Comparison of ENCODE assay signal across 8 cellular contexts in genomic region chr12:125330645-125331341, GRCh38.
DNase-seq lines count a peak whose midpoint lies in the region; ATAC-seq, FAIRE-seq and TF ChIP-seq lines count a peak whose summit lies in the region.

No MANE protein-coding gene starts in this region.

- no peak overlapping the region for H2BK15ac ChIP-seq in H1 (ENCODE audit: low read length)

- no peak overlapping the region for H2BK20ac ChIP-seq in H1 (ENCODE audit: low read length)

- CTCF ChIA-PET in H1 (lab: Charles Lee; ENCODE audit: partially characterized antibody): interaction anchor here (0.6 to 8.5 kb wide), 44 partner anchors 8 to 374 kb away, joined by 3 to 141 read pairs (median 6); no protein-coding TSS in a partner anchor

- H4K8ac ChIP-seq in H1 (ENCODE audit: extremely low read depth, insufficient read depth, low read length): no peak overlapping the region; the same call in 1 of the 2 replicates

- H3K36me3 ChIP-seq in H1 (ENCODE audit: control insufficient read depth in 2 of 4, insufficient read depth in 4 of 4, low read length in 3 of 4): no peaks in the 10 kb centered on the region

- H4K20me1 ChIP-seq in H1 (replicated peaks in 1 of 2; ENCODE audit: control insufficient read depth in 1 of 2, insufficient read depth in 2 of 2, low read length in 2 of 2): no peaks in the 10 kb centered on the region

- peak overlapping the region; percentile 7; the same call in 1 of the 2 replicates for H3K18ac ChIP-seq in H1 (ENCODE audit: extremely low read depth, low read length)

- peak overlapping the region; percentile 47 to 71 (median 68) for H3K4me3 ChIP-seq in H1 (ENCODE audit: extremely low read depth in 1 of 4, insufficient read depth in 2 of 4, low read depth in 3 of 4, low read length in 4 of 4)

- peaks cover 0 to 10% of the 10 kb centered on the region in 2 experiments; a peak in 1 of 4 replicates for H3K79me2 ChIP-seq in H1 (ENCODE audit: control insufficient read depth in 1 of 2, insufficient read depth in 2 of 2, low read length in 2 of 2)

- no peak overlapping the region for H4K91ac ChIP-seq in H1 (replicated peaks; ENCODE audit: insufficient read length, low read length)

- peaks cover 6 to 9% of the 10 kb centered on the region in 2 experiments for H3K9me3 ChIP-seq in H1 (ENCODE audit: insufficient read depth in 2 of 2, low read depth in 1 of 2, low read length in 1 of 2)

- peak; percentile 85 to 96 (median 93) for TF ChIP-seq CTCF in H1 (IDR thresholded peaks at IDR 0.05; ENCODE audit: control extremely low read depth in 1 of 3, insufficient read depth in 1 of 3, low read depth in 1 of 3, low read length in 3 of 3)

- H2AK5ac ChIP-seq in H1 (ENCODE audit: low read depth, low read length): no peak overlapping the region

- peak; percentile 87 for ATAC-seq in GM21515 (IDR thresholded peaks at IDR 0.05; ENCODE audit: unreplicated experiment)
- no peak for ATAC-seq in HG02840 (IDR thresholded peaks at IDR 0.05; ENCODE audit: low FRiP score, unreplicated experiment)

- peak; percentile 85 to 88 for TF ChIP-seq RAD21 in H1 (IDR thresholded peaks at IDR 0.05 in 1 of 2, conservative IDR thresholded peaks at IDR 0.05 in 1 of 2; ENCODE audit: low read depth in 2 of 2, low read length in 2 of 2)

- TF ChIP-seq EP300 in H1 (IDR thresholded peaks at IDR 0.05; ENCODE audit: borderline replicate concordance in 1 of 2, low read depth in 2 of 2, low read length in 2 of 2): no peak

- no peak overlapping the region for H3K23ac ChIP-seq in H1 (ENCODE audit: insufficient read length)

- peak; percentile 78 for DNase-seq in Daoy (ENCODE audit: low read depth)
- peak; percentile 9 to 28 for DNase-seq in Kasumi-1 (lab: John Stamatoyannopoulos, UW)
- peak; percentile 4 to 20 for DNase-seq in activated CD4-positive, alpha-beta T cell treated with anti-CD3 and anti-CD28 coated beads, Interleukin-2, amount 50 U/mL, for 24 hours (ENCODE audit: low read depth in 1 of 2, low spot score in 1 of 2)
- peak in 1 of 2 experiments; percentile 98 for DNase-seq in H1 (ENCODE audit: low read depth in 1 of 2, low spot score in 2 of 2)
- peak; percentile 42 to 51 for DNase-seq in lung microvascular endothelial cell (ENCODE audit: low read depth in 2 of 2)
- peak in 2 of 3 experiments; percentile 2 to 11 for DNase-seq in stimulated activated CD4-positive, alpha-beta T cell treated with anti-CD3 and anti-CD28 coated beads, TNF-alpha, amount 100 ng/mL, for 4 hours (ENCODE audit: low read depth in 3 of 3)

- FAIRE-seq in H1 (lab: Jason Lieb, UNC): peak; percentile 76

- no peak overlapping the region for H2BK120ac ChIP-seq in H1 (replicated peaks; ENCODE audit: low read depth, low read length)

- POLR2A ChIA-PET in H1 (lab: Charles Lee; ENCODE audit: partially characterized antibody): interaction anchor here (0.7 to 1.7 kb wide), 4 partner anchors 9 to 134 kb away, joined by 3 read pairs; no protein-coding TSS in a partner anchor

- no peaks in the 10 kb centered on the region; the same call in 1 of the 2 replicates for H3K79me1 ChIP-seq in H1 (ENCODE audit: low read depth, low read length)

- H3K56ac ChIP-seq in H1 (replicated peaks; ENCODE audit: insufficient read length, low read depth, low read length): no peak overlapping the region

- no peak overlapping the region for H4K5ac ChIP-seq in H1 (ENCODE audit: insufficient read length, low read depth, low read length)

- H3K27me3 ChIP-seq in H1 (replicated peaks in 1 of 4; ENCODE audit: control insufficient read depth in 3 of 4, extremely low read depth in 1 of 4, insufficient read depth in 3 of 4, low read length in 3 of 4): no peaks in the 10 kb centered on the region

- no peak overlapping the region for H3K14ac ChIP-seq in H1 (ENCODE audit: insufficient read length)

- no peak overlapping the region for H3K4ac ChIP-seq in H1 (replicated peaks; ENCODE audit: insufficient read length, low read depth, low read length)

- H3K4me2 ChIP-seq in H1 (ENCODE audit: insufficient read depth in 1 of 2, low read depth in 2 of 2, low read length in 2 of 2): peak overlapping the region; percentile 48 to 67

- no peak overlapping the region; the same call in 1 of the 2 replicates for H3K27ac ChIP-seq in H1 (ENCODE audit: low read depth, low read length)

- WGBS in H1 (ENCODE audit: extremely low coverage in 1 of 2, insufficient coverage in 1 of 2, insufficient read length in 1 of 2, insufficient replicate concordance in 2 of 2, low coverage in 1 of 2, low lambda C conversion rate in 2 of 2, missing lambda C conversion rate in 1 of 2), 2 experiments: 3% methylated on average over 29 of the region's 30 CpGs; no CpG with 5 or more reads in 1 of the 2 experiments

- no peaks in the 10 kb centered on the region; the same call in 1 of the 2 replicates for H3K23me2 ChIP-seq in H1 (ENCODE audit: low read depth, low read length)

- H2BK5ac ChIP-seq in H1 (ENCODE audit: low read depth, low read length): peak overlapping the region; percentile 69; the same call in 1 of the 2 replicates

- H2AFZ ChIP-seq in H1 (ENCODE audit: low read length): peak overlapping the region; percentile 82; the same call in 1 of the 2 replicates

- H2BK12ac ChIP-seq in H1 (ENCODE audit: low read depth, low read length): no peak overlapping the region

- TF ChIP-seq POLR2A in H1 (IDR thresholded peaks at IDR 0.05; ENCODE audit: control extremely low read depth in 1 of 2, low read depth in 2 of 2, low read length in 2 of 2): no peak

- H3K4me1 ChIP-seq in H1 (replicated peaks in 1 of 4; ENCODE audit: control insufficient read depth in 3 of 4, insufficient read depth in 4 of 4, low read length in 3 of 4): peaks cover 8 to 16% (median 14%) of the 10 kb centered on the region in 4 experiments

- peak overlapping the region in 2 of 4 experiments; percentile 35 to 43; a peak in 2 of 7 replicates for H3K9ac ChIP-seq in H1 (replicated peaks in 1 of 4; ENCODE audit: extremely low read depth in 1 of 4, low read depth in 3 of 4, low read length in 3 of 4)

TF ChIP-seq in H1, 55 proteins besides CTCF, POLR2A, EP300 and RAD21:
- TF ChIP-seq, protein P1, sequence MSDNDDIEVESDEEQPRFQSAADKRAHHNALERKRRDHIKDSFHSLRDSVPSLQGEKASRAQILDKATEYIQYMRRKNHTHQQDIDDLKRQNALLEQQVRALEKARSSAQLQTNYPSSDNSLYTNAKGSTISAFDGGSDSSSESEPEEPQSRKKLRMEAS (IDR thresholded peaks at IDR 0.05): peak; percentile 76
- TF ChIP-seq RBBP5 (IDR thresholded peaks at IDR 0.05; ENCODE audit: borderline replicate concordance, low read depth, low read length): no peak
- no peak for TF ChIP-seq JUND (IDR thresholded peaks at IDR 0.05; ENCODE audit: low read length)
- no peak for TF ChIP-seq CHD1 (IDR thresholded peaks at IDR 0.05; ENCODE audit: low read depth, low read length)
- no peak for TF ChIP-seq MAFK (IDR thresholded peaks at IDR 0.05; ENCODE audit: low read depth, low read length)
- TF ChIP-seq BACH1 (IDR thresholded peaks at IDR 0.05; ENCODE audit: low read length): no peak
- TF ChIP-seq YY1 (IDR thresholded peaks at IDR 0.05; ENCODE audit: low read depth, low read length): 0 out of 2 replicates have a peak, but pooled peaks have one; percentile 32
- 0 out of 2 replicates have a peak, but pooled peaks have one; percentile 26 for TF ChIP-seq PHF8 (conservative IDR thresholded peaks at IDR 0.05; ENCODE audit: low read depth, low read length)
- no peak for TF ChIP-seq CBX5 (IDR thresholded peaks at IDR 0.05; ENCODE audit: low read depth, low read length)
- no peak for TF ChIP-seq SUZ12 (IDR thresholded peaks at IDR 0.05; ENCODE audit: low read length)
- no peak for TF ChIP-seq POLR2AphosphoS5 (IDR thresholded peaks at IDR 0.05; ENCODE audit: low read depth, low read length)
- peak; percentile 60 for TF ChIP-seq ASH2L (IDR thresholded peaks at IDR 0.05; ENCODE audit: low read length)
- TF ChIP-seq EGR1 (IDR thresholded peaks at IDR 0.05; ENCODE audit: borderline replicate concordance, low read depth, low read length): peak; percentile 69
